10 cellular contexts compared by ENCODE assay signal in genomic region chr1:21468597-21468996, GRCh38. TPM values are rescaled to one million over a fixed set of nuclear protein-coding genes. Genes with fewer than 3 reads are reported as not detected.
A peak's percentile ranks its signal among the peaks of the same experiment; 100 is the strongest.
DNase-seq lines count a peak whose midpoint lies in the region; ATAC-seq and TF ChIP-seq lines count a peak whose summit lies in the region.
"Had no signal": no experiment of that assay in that cellular context is flagged by ENCODE, and none has a peak within 500 bp of the region (broad histone marks: within the 10 kb centered on the region; RNA-seq: fewer than 3 reads in every experiment).

No MANE protein-coding gene starts in this region.

- DNase-seq in cardiac muscle cell (ENCODE audit: low read depth in 1 of 2, low spot score in 1 of 2) (peak; percentile 23 to 60), Right ventricle myocardium superior (no peak), OCI-M1 (lab: John Stamatoyannopoulos, UW) (peak; percentile 69), fibroblast of pulmonary artery (ENCODE audit: low read depth) (peak; percentile 39), pons (ENCODE audit: low spot score) (no peak), SHP77 treated with DMSO at 0.1 percent for 48 hours (lab: John Stamatoyannopoulos, UW) (no peak)
- DNase-seq in stimulated activated naive CD8-positive, alpha-beta T cell treated with anti-CD3 and anti-CD28 coated beads, Interleukin-15, Interleukin-2, amounts not matched to agents 100 U/mL and 50 U/mL, for 24 hours: peak; percentile 33
- DNase-seq: activated effector memory CD4-positive, alpha-beta T cell treated with Interleukin-2 at 50 U/mL for 16 hours; NCI-H226 had no signal

- H3K4me3 ChIP-seq in cardiac muscle cell: no peak overlapping the region
- no peak overlapping the region for H3K4me3 ChIP-seq in fibroblast of pulmonary artery (replicated peaks; ENCODE audit: low read depth, low read length)

- intact Hi-C loops in Right ventricle myocardium superior (cut with DNase I): no loop called here

- no peak overlapping the region for H3K27ac ChIP-seq in cardiac muscle cell

- TF ChIP-seq CTCF in cardiac muscle cell (IDR thresholded peaks at IDR 0.05; ENCODE audit: low read depth, low read length) (peak; percentile 57), fibroblast of pulmonary artery (IDR thresholded peaks at IDR 0.05; ENCODE audit: low read length, missing control alignments) (peak; percentile 39)

- ATAC-seq in Right ventricle myocardium superior (ENCODE audit: poor library complexity) (no peak), HG03095 (IDR thresholded peaks at IDR 0.05; ENCODE audit: unreplicated experiment) (no peak)
- ATAC-seq in stimulated activated naive CD8-positive, alpha-beta T cell treated with anti-CD3 and anti-CD28 coated beads, Interleukin-15, Interleukin-2, amounts not matched to agents 100 U/mL and 50 U/mL, for 24 hours: no peak

- H3K4me1 ChIP-seq in cardiac muscle cell (ENCODE audit: low read depth): peaks cover 12% of the 10 kb centered on the region

- no peaks in the 10 kb centered on the region for H3K9me3 ChIP-seq in cardiac muscle cell (ENCODE audit: low read depth)

- H3K27me3 ChIP-seq in cardiac muscle cell: no peaks in the 10 kb centered on the region

- H3K36me3 ChIP-seq in cardiac muscle cell: no peaks in the 10 kb centered on the region

RNA-seq across cellular contexts. Expression of gene NBPF3, which starts 28.7 kb away (rescaled TPM):
- total RNA-seq in cardiac muscle cell: 10.4 and 13.8 TPM in 2 replicates
- polyA plus RNA-seq in cardiac muscle cell: 7.5 and 8.1 TPM in 2 replicates
- 3.5 TPM for total RNA-seq in Right ventricle myocardium superior

RNA-seq across cellular contexts. Expression of gene ALPL, which starts 40.6 kb away (rescaled TPM):
- 0.27 and 0.67 TPM in 2 replicates for total RNA-seq in cardiac muscle cell
- 0.21 and 0.77 TPM in 2 replicates for polyA plus RNA-seq in cardiac muscle cell
- total RNA-seq in Right ventricle myocardium superior: 9.4 TPM

Comparison
In these comparisons a context has a peak if more than half of its experiments do, and no peak if none do; other contexts are left out.
1. DNase-seq: peak in cardiac muscle cell (2 of 2), OCI-M1 (single experiment), fibroblast of pulmonary artery (single experiment) and stimulated activated naive CD8-positive, alpha-beta T cell treated with anti-CD3 and anti-CD28 coated beads, Interleukin-15, Interleukin-2, amounts not matched to agents 100 U/mL and 50 U/mL, for 24 hours (single experiment); none in Right ventricle myocardium superior (single experiment), pons (single experiment) and SHP77 treated with DMSO at 0.1 percent for 48 hours (single experiment).